Comparison of ENCODE assay signal across 9 cellular contexts in genomic region chr13:49998714-49999624, GRCh38. TPM values are rescaled to one million over a fixed set of nuclear protein-coding genes. Genes with fewer than 3 reads are reported as not detected.
DNase-seq lines count a peak whose midpoint lies in the region; ATAC-seq and TF ChIP-seq lines count a peak whose summit lies in the region.
"Had no signal": no experiment of that assay in that cellular context is flagged by ENCODE, and none has a peak within 500 bp of the region (broad histone marks: within the 10 kb centered on the region; RNA-seq: fewer than 3 reads in every experiment).

No MANE protein-coding gene starts in this region.

- ATAC-seq in GM21367 (IDR thresholded peaks at IDR 0.05; ENCODE audit: unreplicated experiment) = no peak

- 73% methylated on average over 22 of the region's 22 CpGs for WGBS in HUES64

- peak overlapping the region; percentile 97 to 99 (median 98) for H3K27ac Mint-ChIP-seq in nephron

- peak overlapping the region; percentile 87 to 94 (median 92) for H3K4me3 Mint-ChIP-seq in nephron

- H3K9ac ChIP-seq in BLaER1 treated with 17β-estradiol and CSF1 and Interleukin-3, amounts not matched to agents 10 nM and 100 nM = peak overlapping the region; percentile 95 to 100 (median 99)
- peak overlapping the region; percentile 73 for H3K9ac ChIP-seq in HUES64 (ENCODE audit: low read depth, low read length)

- H3K27ac ChIP-seq in BLaER1 treated with 17β-estradiol and CSF1 and Interleukin-3, amounts not matched to agents 10 nM and 100 nM = peak overlapping the region in 10 of 11 experiments; percentile 96 to 100 (median 99); a peak in 14 of 22 replicates
- H3K27ac ChIP-seq in HUES64 (ENCODE audit: low read depth, low read length) (peak overlapping the region; percentile 99; the same call in 1 of the 2 replicates), SJCRH30 (no peak overlapping the region), substantia nigra (ENCODE audit: low read depth, low read length, poor library complexity, severe bottlenecking) (no peak overlapping the region)

- peaks cover 48 to 73% (median 66%) of the 10 kb centered on the region in 10 experiments for H3K4me1 ChIP-seq in BLaER1 treated with 17β-estradiol and CSF1 and Interleukin-3, amounts not matched to agents 10 nM and 100 nM
- H3K4me1 ChIP-seq in HUES64 (ENCODE audit: insufficient read depth, low read length) = peaks cover 31% of the 10 kb centered on the region
- no peaks in the 10 kb centered on the region for H3K4me1 ChIP-seq in SJCRH30

- H3K27me3 Mint-ChIP-seq in nephron (ENCODE audit: low read depth) = no peaks in the 10 kb centered on the region

- no peak for TF ChIP-seq CTCF in choroid plexus epithelial cell (conservative IDR thresholded peaks at IDR 0.05; ENCODE audit: low read depth, low read length)
- TF ChIP-seq CTCF in nephron (IDR thresholded peaks at IDR 0.05; ENCODE audit: unreplicated experiment in 3 of 3) = no peak

- peaks cover 36 to 62% (median 57%) of the 10 kb centered on the region in 11 experiments; a peak in 21 of 22 replicates for H4K20me1 ChIP-seq in BLaER1 treated with 17β-estradiol and CSF1 and Interleukin-3, amounts not matched to agents 10 nM and 100 nM

- H3K36me3 Mint-ChIP-seq in nephron (ENCODE audit: low read depth) = peaks cover 44% of the 10 kb centered on the region

- no peaks in the 10 kb centered on the region for H3K9me3 Mint-ChIP-seq in nephron

- no peaks in the 10 kb centered on the region for H3K9me3 ChIP-seq in BLaER1 treated with 17β-estradiol and CSF1 and Interleukin-3, amounts not matched to agents 10 nM and 100 nM (replicated peaks in 1 of 11)
- H3K9me3 ChIP-seq in HUES64 (ENCODE audit: insufficient read depth, low read depth, low read length) (no peaks in the 10 kb centered on the region), SJCRH30 (replicated peaks) (no peaks in the 10 kb centered on the region)

- H3K4me2 ChIP-seq in BLaER1 treated with 17β-estradiol and CSF1 and Interleukin-3, amounts not matched to agents 10 nM and 100 nM = peak overlapping the region; percentile 70 to 95 (median 90)

- H3K36me3 ChIP-seq in BLaER1 treated with 17β-estradiol and CSF1 and Interleukin-3, amounts not matched to agents 10 nM and 100 nM = peaks cover 54 to 67% (median 59%) of the 10 kb centered on the region in 11 experiments
- peaks cover 54% of the 10 kb centered on the region for H3K36me3 ChIP-seq in HUES64 (ENCODE audit: insufficient read depth, low read length)
- H3K36me3 ChIP-seq in SJCRH30 = peaks cover 26% of the 10 kb centered on the region

- peaks cover 37% of the 10 kb centered on the region for H3K4me1 Mint-ChIP-seq in nephron

- H3K27me3 ChIP-seq in BLaER1 treated with 17β-estradiol and CSF1 and Interleukin-3, amounts not matched to agents 10 nM and 100 nM = no peaks in the 10 kb centered on the region
- H3K27me3 ChIP-seq in HUES64 (ENCODE audit: insufficient read depth, low read length) (peaks cover 13% of the 10 kb centered on the region), SJCRH30 (no peaks in the 10 kb centered on the region)

- H3K4me3 ChIP-seq in BLaER1 treated with 17β-estradiol and CSF1 and Interleukin-3, amounts not matched to agents 10 nM and 100 nM = peak overlapping the region; percentile 69 to 95 (median 84)
- H3K4me3 ChIP-seq in HUES64 (ENCODE audit: low read length) = peak overlapping the region; percentile 76
- peak overlapping the region; percentile 88 for H3K4me3 ChIP-seq in choroid plexus epithelial cell (ENCODE audit: low read depth, low read length)
- H3K4me3 ChIP-seq in SJCRH30 = no peak overlapping the region

- DNase-seq in choroid plexus epithelial cell (ENCODE audit: low read depth) = no peak
- DNase-seq in NCI-H2081 treated with DMSO at 0.1 percent for 48 hours (lab: John Stamatoyannopoulos, UW) = no peak
- no peak for DNase-seq in SJCRH30
- no peak for DNase-seq in substantia nigra (lab: John Stamatoyannopoulos, UW)
- DNase-seq: hypothalamus had no signal

RNA-seq across cellular contexts. Expression of gene TRIM13, which starts 2.1 kb away (rescaled TPM):
- polyA plus RNA-seq in HUES64 (2013, experiment 1 of 2) = 28.6 TPM
- 30.4 TPM for polyA plus RNA-seq in HUES64 (2013, experiment 2 of 2)
- 11.4 and 11.6 TPM in 2 replicates for total RNA-seq in SJCRH30 (2014; rRNA removed; shearing (Covaris generic))

RNA-seq across cellular contexts. Expression of gene KCNRG, which starts 16.3 kb away (rescaled TPM):
- polyA plus RNA-seq in HUES64 (2013, experiment 1 of 2) = 1.1 TPM
- not detected for polyA plus RNA-seq in HUES64 (2013, experiment 2 of 2)
- total RNA-seq in SJCRH30 (2014; rRNA removed; shearing (Covaris generic)) = 0.53 and 0.61 TPM in 2 replicates

Comparison
In these comparisons a context has a peak if more than half of its experiments do, and no peak if none do; other contexts are left out.
1. H3K27ac ChIP-seq: peak in BLaER1 treated with 17β-estradiol and CSF1 and Interleukin-3, amounts not matched to agents 10 nM and 100 nM (10 of 11) and HUES64 (single experiment); none in SJCRH30 (single experiment) and substantia nigra (single experiment).